Comparison of ENCODE assay signal across 28 cellular contexts in genomic region chr20:63138855-63139341, GRCh38.
A peak's percentile ranks its signal among the peaks of the same experiment; 100 is the strongest.
DNase-seq lines count a peak whose midpoint lies in the region; FAIRE-seq and TF ChIP-seq lines count a peak whose summit lies in the region.
"Had no signal": no experiment of that assay in that cellular context is flagged by ENCODE, and none has a peak within 500 bp of the region (broad histone marks: within the 10 kb centered on the region; RNA-seq: fewer than 3 reads in every experiment).

No MANE protein-coding gene starts in this region.

- DNase-seq in MCF 10A (ENCODE audit: unreplicated experiment) (peak; percentile 68), breast epithelium (ENCODE audit: low spot score in 2 of 2) (no peak), RCC 7860 (ENCODE audit: low spot score) (peak; percentile 17), chondrocyte (ENCODE audit: low spot score) (peak; percentile 26), spleen (peak; percentile 27), DMS79 treated with DMSO at 0.1 percent for 48 hours (lab: John Stamatoyannopoulos, UW) (no peak), GOT3 (lab: John Stamatoyannopoulos, UW) (no peak), hypothalamus (lab: John Stamatoyannopoulos, UW) (no peak)
- DNase-seq: activated CD4-positive, alpha-beta memory T cell treated with anti-CD3 and anti-CD28 coated beads for 36 hours; activated gamma-delta T cell treated with Interleukin-2 at 50 U/mL for 16 hours; activated T-cell treated with anti-CD3 and anti-CD28 coated beads for 4 hours; adrenal gland; cerebellar nuclear complex; effector memory CD4-positive, alpha-beta T cell; IMR-90; NCI-H2029; NCI-H446 treated with DMSO at 0.1 percent for 48 hours; NK-92 treated with Interleukin-12 subunit alpha and Interleukin-12 subunit beta, amount 100 ng/mL, for 24 hours; stimulated activated CD4-positive, alpha-beta T cell treated with anti-CD3 and anti-CD28 coated beads, Interleukin-4, amount 100 ng/mL, for 24 hours; WERI-Rb-1 had no signal

- H3K36me3 Mint-ChIP-seq in MCF 10A (ENCODE audit: insufficient read depth, unreplicated experiment) (no peaks in the 10 kb centered on the region), chondrocyte (ENCODE audit: low read depth) (peaks cover 2% of the 10 kb centered on the region)
- H3K36me3 Mint-ChIP-seq: activated CD4-positive, alpha-beta memory T cell treated with anti-CD3 and anti-CD28 coated beads for 36 hours; memory B cell; naive thymus-derived CD8-positive, alpha-beta T cell had no signal

- TF ChIP-seq CTCF in MCF 10A (IDR thresholded peaks at IDR 0.05; ENCODE audit: unreplicated experiment) (no peak), breast epithelium (IDR thresholded peaks at IDR 0.05) (no peak), chondrocyte (IDR thresholded peaks at IDR 0.05) (no peak), spleen (IDR thresholded peaks at IDR 0.05 in 8 of 11, conservative IDR thresholded peaks at IDR 0.05 in 3 of 11) (no peak)

- peaks cover 47% of the 10 kb centered on the region for H3K27me3 Mint-ChIP-seq in MCF 10A (ENCODE audit: insufficient read depth, unreplicated experiment)
- H3K27me3 Mint-ChIP-seq in chondrocyte (ENCODE audit: low read depth) = peaks cover 50% of the 10 kb centered on the region
- H3K27me3 Mint-ChIP-seq: activated CD4-positive, alpha-beta memory T cell treated with anti-CD3 and anti-CD28 coated beads for 36 hours had no signal

- 79 to 86% (median 83%) methylated on average over 22 of the region's 22 CpGs for WGBS in spleen, 5 donors

- no peaks in the 10 kb centered on the region for H3K9me3 Mint-ChIP-seq in MCF 10A (ENCODE audit: unreplicated experiment)
- peaks cover 3% of the 10 kb centered on the region for H3K9me3 Mint-ChIP-seq in chondrocyte (ENCODE audit: low read depth)
- H3K9me3 Mint-ChIP-seq: activated CD4-positive, alpha-beta memory T cell treated with anti-CD3 and anti-CD28 coated beads for 36 hours; memory B cell; naive thymus-derived CD8-positive, alpha-beta T cell had no signal

- no peaks in the 10 kb centered on the region for H3K36me3 ChIP-seq in breast epithelium
- H3K36me3 ChIP-seq in spleen = no peaks in the 10 kb centered on the region
- H3K36me3 ChIP-seq: adrenal gland, heart right ventricle, WERI-Rb-1 had no signal

- no peaks in the 10 kb centered on the region for H3K9me3 ChIP-seq in breast epithelium
- H3K9me3 ChIP-seq in spleen = no peaks in the 10 kb centered on the region
- H3K9me3 ChIP-seq: adrenal gland, heart right ventricle had no signal

- H3K4me1 ChIP-seq in breast epithelium (no peaks in the 10 kb centered on the region), spleen (no peaks in the 10 kb centered on the region)
- H3K4me1 ChIP-seq: adrenal gland, heart right ventricle had no signal

- H3K27ac Mint-ChIP-seq in MCF 10A (ENCODE audit: low read depth, unreplicated experiment) = no peak overlapping the region
- no peak overlapping the region for H3K27ac Mint-ChIP-seq in chondrocyte (ENCODE audit: unreplicated experiment)
- H3K27ac Mint-ChIP-seq: activated CD4-positive, alpha-beta memory T cell treated with anti-CD3 and anti-CD28 coated beads for 36 hours; memory B cell; progenitor cell of endocrine pancreas had no signal

- intact Hi-C loops in MCF 10A (cut with micrococcal nuclease) (no loop called here), breast epithelium (cut with DNase I; ENCODE audit: low total_unique reads) (no loop called here), spleen (cut with DNase I; ENCODE audit: low total_unique reads) (no loop called here)

- H3K27ac ChIP-seq in breast epithelium = no peak overlapping the region
- no peak overlapping the region for H3K27ac ChIP-seq in spleen
- H3K27ac ChIP-seq: 22Rv1, adrenal gland, heart right ventricle, skin epidermis, WERI-Rb-1 had no signal

- POLR2A ChIA-PET in MCF 10A (lab: Yijun Ruan, JAX) = no interaction called here

- H3K4me3 Mint-ChIP-seq in MCF 10A (ENCODE audit: unreplicated experiment) (no peak overlapping the region), chondrocyte (ENCODE audit: unreplicated experiment) (no peak overlapping the region)
- H3K4me3 Mint-ChIP-seq: activated CD4-positive, alpha-beta memory T cell treated with anti-CD3 and anti-CD28 coated beads for 36 hours; memory B cell; naive thymus-derived CD8-positive, alpha-beta T cell had no signal

- H3K4me1 Mint-ChIP-seq in MCF 10A (ENCODE audit: insufficient read depth, unreplicated experiment) (peaks cover 10% of the 10 kb centered on the region), chondrocyte (ENCODE audit: low read depth) (no peaks in the 10 kb centered on the region)
- H3K4me1 Mint-ChIP-seq: memory B cell; naive thymus-derived CD8-positive, alpha-beta T cell had no signal

- H3K4me3 ChIP-seq in breast epithelium (no peak overlapping the region), spleen (no peak overlapping the region)
- H3K4me3 ChIP-seq: adrenal gland, GM12878, heart right ventricle, skin epidermis had no signal

- peaks cover 0 to 43% of the 10 kb centered on the region in 2 donors for H3K27me3 ChIP-seq in breast epithelium
- H3K27me3 ChIP-seq in spleen (replicated peaks in 1 of 7) = peaks cover 0 to 31% (median 0%) of the 10 kb centered on the region in 7 donors

- CTCF ChIA-PET in MCF 10A (lab: Yijun Ruan, JAX) = interaction anchor here (0.7 kb wide), 1 partner anchor 60 kb away, joined by 4 read pairs; no protein-coding TSS in a partner anchor

- TF ChIP-seq POLR2A in breast epithelium (IDR thresholded peaks at IDR 0.05) (no peak), spleen (IDR thresholded peaks at IDR 0.05) (no peak)

- no peak for FAIRE-seq in RCC 7860 (lab: Jason Lieb, UNC)
- FAIRE-seq: GM12878, keratinocyte had no signal

- BruUV-seq in MCF 10A (replicated peaks; lab: Mats Ljungman, UMichigan) = no TSS peak

Comparison
In these comparisons a context has a peak if more than half of its experiments do, and no peak if none do; other contexts are left out.
1. DNase-seq: peak in MCF 10A (single experiment), RCC 7860 (single experiment), chondrocyte (single experiment) and spleen (single experiment); none in breast epithelium (0 of 2), DMS79 treated with DMSO at 0.1 percent for 48 hours (single experiment), GOT3 (single experiment) and hypothalamus (0 of 51).